31 cellular contexts compared by ENCODE assay signal in the genomic region with DNA sequence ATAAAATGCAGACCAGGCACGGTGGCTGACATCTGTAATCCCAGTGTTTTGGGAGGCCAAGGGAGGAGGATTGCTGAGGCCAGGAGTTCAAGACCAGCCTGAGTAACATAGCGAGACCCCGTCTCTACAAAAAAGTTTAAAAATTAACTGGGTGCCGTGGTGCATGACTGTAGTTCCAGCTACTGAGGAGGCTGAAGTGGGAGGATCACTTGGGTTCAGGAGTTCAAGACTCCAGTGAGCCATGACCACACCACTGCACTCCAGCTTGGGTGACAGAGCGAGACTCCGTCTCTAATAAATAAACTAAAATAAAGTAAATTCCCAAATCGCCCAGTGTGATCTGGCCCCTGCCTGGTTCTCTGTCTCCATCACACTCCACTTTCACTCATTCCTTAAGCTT. TPM values are rescaled to one million over a fixed set of nuclear protein-coding genes. Genes with fewer than 3 reads are reported as not detected.
"Had no signal": no experiment of that assay in that cellular context is flagged by ENCODE, and none has a peak within 500 bp of the region (broad histone marks: within the 10 kb centered on the region; RNA-seq: fewer than 3 reads in every experiment).

No MANE protein-coding gene starts in this region.

- H3K27ac Mint-ChIP-seq: activated CD4-positive, alpha-beta T cell treated with anti-CD3 and anti-CD28 coated beads, Interleukin-2, amount 10 ng/mL, durations not matched to agents 24 days and 14 days; activated CD8-positive, alpha-beta T cell treated with anti-CD3 and anti-CD28 coated beads, Interleukin-2, amount 10 ng/mL, durations not matched to agents 7 days and 5 days; activated naive CD4-positive, alpha-beta T cell treated with anti-CD3 and anti-CD28 coated beads, Interleukin-2, amount 50 U/mL, for 24 hours; activated naive CD8-positive, alpha-beta T cell treated with anti-CD3 and anti-CD28 coated beads, Interleukin-2, amount 10 ng/mL, durations not matched to agents 7 days and 5 days; activated T-cell treated with anti-CD3 and anti-CD28 coated beads, Interleukin-2, amount 50 U/mL, for 24 hours; activated T-helper 2 cell treated with anti-CD3 and anti-CD28 coated beads, Interferon-gamma antibody, Interleukin-2, Interleukin-4, amounts not matched to agents 10 μg/mL and 5 μg/mL and 100 μg/mL, durations not matched to agents 14 hours and 24 hours and 36 hours; T-helper 1 cell treated with Interleukin-12 subunit alpha and Interleukin-12 subunit beta and Interleukin-4 antibody, amounts not matched to agents 30 μg/mL and 1 μg/mL, for 36 hours; T-helper 2 cell treated with Interferon-gamma antibody and Interleukin-4, amounts not matched to agents 5 μg/mL and 100 μg/mL, for 36 hours had no signal

- DNase-seq: activated CD4-positive, alpha-beta T cell treated with anti-CD3 and anti-CD28 coated beads, Interleukin-2, amount 10 ng/mL, durations not matched to agents 24 days and 14 days; activated CD4-positive, alpha-beta T cell treated with anti-CD3 and anti-CD28 coated beads, Interleukin-2, amount 50 U/mL, for 4 hours; activated CD8-positive, alpha-beta T cell treated with anti-CD3 and anti-CD28 coated beads, Interleukin-2, amount 10 ng/mL, durations not matched to agents 7 days and 5 days; activated gamma-delta T cell; activated naive CD4-positive, alpha-beta T cell treated with Interleukin-2 at 50 U/mL for 16 hours; activated naive CD8-positive, alpha-beta T cell treated with anti-CD3 and anti-CD28 coated beads, Interleukin-2, amount 10 ng/mL, durations not matched to agents 7 days and 5 days; activated T-cell treated with anti-CD3 and anti-CD28 coated beads, Interleukin-2, amount 50 U/mL, for 24 hours; amygdala; Kasumi-1; MG63; NCI-H1048; NCI-H1105 treated with DMSO at 0.1 percent for 48 hours; NCI-H1436 treated with DMSO at 0.1 percent for 48 hours; NCI-H1694 treated with DMSO at 0.1 percent for 48 hours; NCI-H2029; NCI-H345; NCI-H524 treated with DMSO at 0.1 percent for 48 hours; NCI-H748 treated with DMSO at 0.1 percent for 48 hours; NK-92 treated with Interleukin-12 subunit alpha and Interleukin-12 subunit beta, amount 100 ng/mL, for 24 hours; PC-9; SHP77 treated with DMSO at 0.1 percent for 48 hours; SK-N-SH had no signal

- H2AFZ ChIP-seq: PC-9 had no signal

- H3K27me3 ChIP-seq: ascending aorta, MG63, SJSA1 had no signal

- H3K9ac ChIP-seq: SK-N-SH had no signal

- H3K4me1 ChIP-seq: ascending aorta, SJSA1 had no signal

- H3K27me3 Mint-ChIP-seq: activated CD4-positive, alpha-beta T cell treated with anti-CD3 and anti-CD28 coated beads, Interleukin-2, amount 10 ng/mL, durations not matched to agents 24 days and 14 days; activated naive CD4-positive, alpha-beta T cell treated with anti-CD3 and anti-CD28 coated beads, Interleukin-2, amount 50 U/mL, for 24 hours; activated naive CD8-positive, alpha-beta T cell treated with anti-CD3 and anti-CD28 coated beads, Interleukin-2, amount 10 ng/mL, durations not matched to agents 7 days and 5 days; activated T-cell treated with anti-CD3 and anti-CD28 coated beads, Interleukin-2, amount 50 U/mL, for 24 hours; central memory CD8-positive, alpha-beta T cell had no signal

- H3K4me1 Mint-ChIP-seq: activated CD4-positive, alpha-beta T cell treated with anti-CD3 and anti-CD28 coated beads, Interleukin-2, amount 10 ng/mL, durations not matched to agents 24 days and 14 days; activated naive CD4-positive, alpha-beta T cell treated with anti-CD3 and anti-CD28 coated beads, Interleukin-2, amount 50 U/mL, for 24 hours; activated naive CD8-positive, alpha-beta T cell treated with anti-CD3 and anti-CD28 coated beads, Interleukin-2, amount 10 ng/mL, durations not matched to agents 7 days and 5 days; central memory CD8-positive, alpha-beta T cell had no signal

- H3K4me2 ChIP-seq: PC-9, SK-N-SH had no signal

- H3K4me3 Mint-ChIP-seq: activated CD4-positive, alpha-beta T cell treated with anti-CD3 and anti-CD28 coated beads, Interleukin-2, amount 10 ng/mL, durations not matched to agents 24 days and 14 days; activated CD8-positive, alpha-beta T cell treated with anti-CD3 and anti-CD28 coated beads, Interleukin-2, amount 10 ng/mL, durations not matched to agents 7 days and 5 days; activated naive CD4-positive, alpha-beta T cell treated with anti-CD3 and anti-CD28 coated beads, Interleukin-2, amount 50 U/mL, for 24 hours; activated naive CD8-positive, alpha-beta T cell treated with anti-CD3 and anti-CD28 coated beads, Interleukin-2, amount 10 ng/mL, durations not matched to agents 7 days and 5 days; activated T-cell treated with anti-CD3 and anti-CD28 coated beads, Interleukin-2, amount 50 U/mL, for 24 hours; central memory CD8-positive, alpha-beta T cell; T-helper 1 cell treated with Interleukin-12 subunit alpha and Interleukin-12 subunit beta and Interleukin-4 antibody, amounts not matched to agents 30 μg/mL and 1 μg/mL, for 36 hours; T-helper 2 cell treated with Interferon-gamma antibody and Interleukin-4, amounts not matched to agents 5 μg/mL and 100 μg/mL, for 36 hours had no signal

- H3K9me3 ChIP-seq: ascending aorta, MG63, SJSA1, SK-N-SH had no signal

- H3K36me3 ChIP-seq: ascending aorta, cardiac muscle cell, MG63, SJSA1 had no signal

- H3K4me3 ChIP-seq: ascending aorta, cardiac muscle cell, MG63, PC-9, SJSA1 had no signal

- H3K9me3 Mint-ChIP-seq: T-helper 1 cell treated with Interleukin-12 subunit alpha and Interleukin-12 subunit beta and Interleukin-4 antibody, amounts not matched to agents 30 μg/mL and 1 μg/mL, for 36 hours; T-helper 2 cell treated with Interferon-gamma antibody and Interleukin-4, amounts not matched to agents 5 μg/mL and 100 μg/mL, for 36 hours had no signal

- FAIRE-seq: TTC549 had no signal

- H3K36me3 Mint-ChIP-seq: activated naive CD4-positive, alpha-beta T cell treated with anti-CD3 and anti-CD28 coated beads, Interleukin-2, amount 50 U/mL, for 24 hours; activated naive CD8-positive, alpha-beta T cell treated with anti-CD3 and anti-CD28 coated beads, Interleukin-2, amount 10 ng/mL, durations not matched to agents 7 days and 5 days had no signal

- H3K27ac ChIP-seq: ascending aorta, cardiac muscle cell, PC-9, SJSA1 had no signal

- ATAC-seq: activated CD8-positive, alpha-beta T cell treated with anti-CD3 and anti-CD28 coated beads, Interleukin-2, amount 10 ng/mL, durations not matched to agents 7 days and 5 days had no signal

RNA-seq across cellular contexts. Expression of a gene that starts 43.7 kb away (rescaled TPM):
- total RNA-seq: activated CD4-positive, alpha-beta T cell treated with anti-CD3 and anti-CD28 coated beads, Interleukin-2, amount 10 ng/mL, durations not matched to agents 24 days and 14 days; activated CD8-positive, alpha-beta T cell treated with anti-CD3 and anti-CD28 coated beads, Interleukin-2, amount 10 ng/mL, durations not matched to agents 7 days and 5 days; activated naive CD8-positive, alpha-beta T cell treated with anti-CD3 and anti-CD28 coated beads, Interleukin-2, amount 10 ng/mL, durations not matched to agents 7 days and 5 days; PC-9 had no signal
